ENCODE assay signal across 9 cellular contexts in the genomic region with DNA sequence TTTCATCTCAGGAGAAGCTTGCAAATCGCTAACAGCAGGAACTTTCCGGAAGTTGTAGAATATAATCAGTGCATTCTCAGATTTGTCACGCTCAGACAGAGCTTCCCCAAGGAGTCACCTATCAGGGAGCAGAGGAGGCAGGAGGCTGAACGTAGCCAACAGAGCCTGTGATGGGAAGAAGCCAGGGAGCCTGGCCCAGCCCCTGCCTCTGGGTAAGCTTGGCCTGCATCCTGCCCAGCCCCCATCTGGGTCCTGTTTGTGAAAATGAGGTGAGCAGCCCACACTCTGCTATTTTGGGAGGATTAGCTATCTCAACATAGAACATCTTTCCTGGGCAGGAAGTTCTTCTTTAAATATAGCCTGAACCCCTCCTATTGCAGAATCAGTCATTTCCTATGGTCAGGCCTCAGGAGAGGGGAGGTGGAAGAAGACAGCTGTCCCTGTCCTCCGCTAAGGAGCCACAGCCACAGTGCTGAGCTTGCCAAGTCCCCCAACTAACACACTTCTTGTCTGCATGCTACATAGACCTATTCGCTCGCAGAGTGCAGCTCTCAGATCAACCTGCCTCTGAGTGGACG. TPM values are rescaled to one million over a fixed set of nuclear protein-coding genes. Genes with fewer than 3 reads are reported as not detected.
DNase-seq lines count a peak whose midpoint lies in the region; ATAC-seq, FAIRE-seq and TF ChIP-seq lines count a peak whose summit lies in the region.
"Had no signal": no experiment of that assay in that cellular context is flagged by ENCODE, and none has a peak within 500 bp of the region (broad histone marks: within the 10 kb centered on the region; RNA-seq: fewer than 3 reads in every experiment).

No MANE protein-coding gene starts in this region.

- DNase-seq in GM13977 (ENCODE audit: low spot score) (peak; percentile 53), medulla oblongata (ENCODE audit: extremely low spot score) (peak; percentile 39), H54 (ENCODE audit: insufficient read length, low spot score) (no peak), mesenchymal stem cell (no peak)
- no peak for DNase-seq in activated naive CD4-positive, alpha-beta T cell (lab: John Stamatoyannopoulos, UW)

- H2BK12ac ChIP-seq in mesenchymal stem cell (ENCODE audit: low read length in 2 of 2), result peak overlapping the region in 1 of 2 experiments; percentile 76

- H3K23ac ChIP-seq in mesenchymal stem cell (ENCODE audit: low read length in 2 of 2), result no peak overlapping the region

- no peak overlapping the region for H3K4me2 ChIP-seq in mesenchymal stem cell (ENCODE audit: low read length, poor library complexity, severe bottlenecking)

- no peak overlapping the region for H2AFZ ChIP-seq in mesenchymal stem cell (ENCODE audit: low read depth, low read length)

- H2BK15ac ChIP-seq in mesenchymal stem cell (ENCODE audit: low read depth, poor library complexity, severe bottlenecking), result no peak overlapping the region

- no peak for TF ChIP-seq POLR2A in H54 (IDR thresholded peaks at IDR 0.05; ENCODE audit: low read depth, low read length)
- no peak for TF ChIP-seq POLR2A in gastroesophageal sphincter (IDR thresholded peaks at IDR 0.05)

- H2BK5ac ChIP-seq in mesenchymal stem cell (ENCODE audit: low read depth, low read length, poor library complexity, severe bottlenecking), result no peak overlapping the region

- no peak for FAIRE-seq in H54 (lab: Jason Lieb, UNC)

- H3K9me3 ChIP-seq in mesenchymal stem cell (ENCODE audit: control insufficient read depth, low read length) (no peaks in the 10 kb centered on the region), gastroesophageal sphincter (no peaks in the 10 kb centered on the region)
- H3K9me3 ChIP-seq: SJSA1 had no signal

- peak overlapping the region in 1 of 2 experiments; percentile 68 for H3K18ac ChIP-seq in mesenchymal stem cell (ENCODE audit: low read depth in 1 of 2, low read length in 2 of 2)

- no peak overlapping the region for H2AK5ac ChIP-seq in mesenchymal stem cell (ENCODE audit: low read length, severe bottlenecking)

- no peak overlapping the region for H3K9ac ChIP-seq in mesenchymal stem cell (ENCODE audit: low read length)

- peaks cover 26% of the 10 kb centered on the region for H3K4me1 ChIP-seq in mesenchymal stem cell (ENCODE audit: control insufficient read depth, insufficient read depth, low read depth, low read length)
- peaks cover 0 to 18% (median 0%) of the 10 kb centered on the region in 3 donors for H3K4me1 ChIP-seq in gastroesophageal sphincter

- peak overlapping the region in 1 of 2 experiments; percentile 71 for H3K4ac ChIP-seq in mesenchymal stem cell (ENCODE audit: low read depth in 1 of 2, low read length in 2 of 2)

- H3K79me1 ChIP-seq in mesenchymal stem cell (replicated peaks; ENCODE audit: low read length, poor library complexity, severe bottlenecking), result no peaks in the 10 kb centered on the region

- peak overlapping the region in 1 of 2 experiments; percentile 58 for H3K14ac ChIP-seq in mesenchymal stem cell (ENCODE audit: low read length in 2 of 2)

- no peak overlapping the region for H4K8ac ChIP-seq in mesenchymal stem cell (ENCODE audit: low read length)

- 79% methylated on average over 8 of the region's 8 CpGs for WGBS in mesenchymal stem cell
- 76 to 100% methylated on average over 1 to 4 of the region's 8 CpGs for WGBS in gastroesophageal sphincter (ENCODE audit: low coverage in 1 of 2), 2 donors

- H3K4me3 ChIP-seq in mesenchymal stem cell (ENCODE audit: insufficient read depth in 1 of 2, low read depth in 1 of 2, low read length in 2 of 2) (no peak overlapping the region), gastroesophageal sphincter (no peak overlapping the region)
- H3K4me3 ChIP-seq: SJSA1 had no signal

- peaks cover 0 to 15% of the 10 kb centered on the region in 2 experiments for H3K27me3 ChIP-seq in mesenchymal stem cell (ENCODE audit: control insufficient read depth in 1 of 2, insufficient read depth in 1 of 2, low read length in 2 of 2)
- H3K27me3 ChIP-seq in gastroesophageal sphincter, result no peaks in the 10 kb centered on the region
- H3K27me3 ChIP-seq: SJSA1 had no signal

- H2BK120ac ChIP-seq in mesenchymal stem cell (ENCODE audit: low read depth, low read length), result no peak overlapping the region

- H3K27ac ChIP-seq in mesenchymal stem cell (ENCODE audit: low read length, poor library complexity, severe bottlenecking), result no peak overlapping the region
- H3K27ac ChIP-seq in gastroesophageal sphincter, result no peak overlapping the region
- H3K27ac ChIP-seq: SJSA1 had no signal

- in situ Hi-C loops in GM13977 (cut with MboI; ENCODE audit: low pct_unique_long_range_greater_than_20kb, low sequenced_read_pairs, unreplicated experiment), result no loop called here

- H4K91ac ChIP-seq in mesenchymal stem cell (ENCODE audit: low read length), result no peak overlapping the region

- peak; percentile 75 for ATAC-seq in GM21529 (IDR thresholded peaks at IDR 0.05; ENCODE audit: unreplicated experiment)
- peak; percentile 62 for ATAC-seq in HG03520 (IDR thresholded peaks at IDR 0.05; ENCODE audit: unreplicated experiment)
- no peak for ATAC-seq in gastroesophageal sphincter

- no peak for TF ChIP-seq CTCF in GM13977 (IDR thresholded peaks at IDR 0.05; ENCODE audit: extremely low read depth, insufficient read depth, missing control alignments)
- TF ChIP-seq CTCF in gastroesophageal sphincter (IDR thresholded peaks at IDR 0.05), result no peak

- TF ChIP-seq EP300 in gastroesophageal sphincter (IDR thresholded peaks at IDR 0.05), result no peak

- H3K36me3 ChIP-seq in mesenchymal stem cell (ENCODE audit: control insufficient read depth in 1 of 2, insufficient read depth in 2 of 2, low read depth in 1 of 2, low read length in 2 of 2), result no peaks in the 10 kb centered on the region
- H3K36me3 ChIP-seq in gastroesophageal sphincter, result no peaks in the 10 kb centered on the region
- H3K36me3 ChIP-seq: SJSA1 had no signal

RNA-seq across cellular contexts. Expression of a gene that starts 19.2 kb away (rescaled TPM):
- polyA plus RNA-seq in mesenchymal stem cell (2013, experiment 1 of 2), result 35.7 TPM
- polyA plus RNA-seq in mesenchymal stem cell (2013, experiment 2 of 2), result 35.3 TPM
- total RNA-seq in gastroesophageal sphincter, result 100 to 1,000 TPM in 3 of 4 donors, 10 to 100 TPM in 1; 89.0 to 277 (median 194) TPM

Comparison
In these comparisons a context has a peak if more than half of its experiments do, and no peak if none do; other contexts are left out.
1. DNase-seq: peak in GM13977 (single experiment) and medulla oblongata (single experiment); none in H54 (single experiment), mesenchymal stem cell (single experiment) and activated naive CD4-positive, alpha-beta T cell (0 of 4).